2 cellular contexts compared by ENCODE assay signal in genomic region chr7:143900230-143900766, GRCh38.
TF ChIP-seq lines count a peak whose summit lies in the region.

No MANE protein-coding gene starts in this region.

TF ChIP-seq in A549, 52 proteins besides CTCF, POLR2A, EP300 and RAD21:
- TF ChIP-seq HMGXB4 (CRISPR knock-in tag; IDR thresholded peaks at IDR 0.05; ENCODE audit: borderline replicate concordance): no peak
- TF ChIP-seq, protein P1, sequence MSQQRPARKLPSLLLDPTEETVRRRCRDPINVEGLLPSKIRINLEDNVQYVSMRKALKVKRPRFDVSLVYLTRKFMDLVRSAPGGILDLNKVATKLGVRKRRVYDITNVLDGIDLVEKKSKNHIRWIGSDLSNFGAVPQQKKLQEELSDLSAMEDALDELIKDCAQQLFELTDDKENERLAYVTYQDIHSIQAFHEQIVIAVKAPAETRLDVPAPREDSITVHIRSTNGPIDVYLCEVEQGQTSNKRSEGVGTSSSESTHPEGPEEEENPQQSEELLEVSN (IDR thresholded peaks at IDR 0.05; ENCODE audit: borderline replicate concordance, low read depth): no peak
- TF ChIP-seq SMC3 (IDR thresholded peaks at IDR 0.05): no peak

TF ChIP-seq in K562, 482 proteins besides CTCF, POLR2A, EP300 and RAD21:
- TF ChIP-seq, protein P2, sequence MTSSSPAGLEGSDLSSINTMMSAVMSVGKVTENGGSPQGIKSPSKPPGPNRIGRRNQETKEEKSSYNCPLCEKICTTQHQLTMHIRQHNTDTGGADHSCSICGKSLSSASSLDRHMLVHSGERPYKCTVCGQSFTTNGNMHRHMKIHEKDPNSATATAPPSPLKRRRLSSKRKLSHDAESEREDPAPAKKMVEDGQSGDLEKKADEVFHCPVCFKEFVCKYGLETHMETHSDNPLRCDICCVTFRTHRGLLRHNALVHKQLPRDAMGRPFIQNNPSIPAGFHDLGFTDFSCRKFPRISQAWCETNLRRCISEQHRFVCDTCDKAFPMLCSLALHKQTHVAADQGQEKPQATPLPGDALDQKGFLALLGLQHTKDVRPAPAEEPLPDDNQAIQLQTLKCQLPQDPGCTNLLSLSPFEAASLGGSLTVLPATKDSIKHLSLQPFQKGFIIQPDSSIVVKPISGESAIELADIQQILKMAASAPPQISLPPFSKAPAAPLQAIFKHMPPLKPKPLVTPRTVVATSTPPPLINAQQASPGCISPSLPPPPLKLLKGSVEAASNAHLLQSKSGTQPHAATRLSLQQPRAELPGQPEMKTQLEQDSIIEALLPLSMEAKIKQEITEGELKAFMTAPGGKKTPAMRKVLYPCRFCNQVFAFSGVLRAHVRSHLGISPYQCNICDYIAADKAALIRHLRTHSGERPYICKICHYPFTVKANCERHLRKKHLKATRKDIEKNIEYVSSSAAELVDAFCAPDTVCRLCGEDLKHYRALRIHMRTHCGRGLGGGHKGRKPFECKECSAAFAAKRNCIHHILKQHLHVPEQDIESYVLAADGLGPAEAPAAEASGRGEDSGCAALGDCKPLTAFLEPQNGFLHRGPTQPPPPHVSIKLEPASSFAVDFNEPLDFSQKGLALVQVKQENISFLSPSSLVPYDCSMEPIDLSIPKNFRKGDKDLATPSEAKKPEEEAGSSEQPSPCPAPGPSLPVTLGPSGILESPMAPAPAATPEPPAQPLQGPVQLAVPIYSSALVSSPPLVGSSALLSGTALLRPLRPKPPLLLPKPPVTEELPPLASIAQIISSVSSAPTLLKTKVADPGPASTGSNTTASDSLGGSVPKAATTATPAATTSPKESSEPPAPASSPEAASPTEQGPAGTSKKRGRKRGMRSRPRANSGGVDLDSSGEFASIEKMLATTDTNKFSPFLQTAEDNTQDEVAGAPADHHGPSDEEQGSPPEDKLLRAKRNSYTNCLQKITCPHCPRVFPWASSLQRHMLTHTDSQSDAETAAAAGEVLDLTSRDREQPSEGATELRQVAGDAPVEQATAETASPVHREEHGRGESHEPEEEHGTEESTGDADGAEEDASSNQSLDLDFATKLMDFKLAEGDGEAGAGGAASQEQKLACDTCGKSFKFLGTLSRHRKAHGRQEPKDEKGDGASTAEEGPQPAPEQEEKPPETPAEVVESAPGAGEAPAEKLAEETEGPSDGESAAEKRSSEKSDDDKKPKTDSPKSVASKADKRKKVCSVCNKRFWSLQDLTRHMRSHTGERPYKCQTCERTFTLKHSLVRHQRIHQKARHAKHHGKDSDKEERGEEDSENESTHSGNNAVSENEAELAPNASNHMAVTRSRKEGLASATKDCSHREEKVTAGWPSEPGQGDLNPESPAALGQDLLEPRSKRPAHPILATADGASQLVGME (CRISPR knock-in tag; IDR thresholded peaks at IDR 0.05): 0 out of 2 replicates have a peak, but pooled peaks have one; percentile 55
- TF ChIP-seq HOXB6 (CRISPR knock-in tag; IDR thresholded peaks at IDR 0.05; ENCODE audit: borderline replicate concordance): no peak
- TF ChIP-seq MTA2 (IDR thresholded peaks at IDR 0.05; ENCODE audit: low read depth): no peak
- TF ChIP-seq L3MBTL2 (IDR thresholded peaks at IDR 0.05): 0 out of 2 replicates have a peak, but pooled peaks have one; percentile 21
- 0 out of 2 replicates have a peak, but pooled peaks have one; percentile 7 for TF ChIP-seq ZFPM2 (CRISPR knock-in tag; IDR thresholded peaks at IDR 0.05)
- peak; percentile 12; the same call in 1 of the 2 replicates for TF ChIP-seq TOE1 (IDR thresholded peaks at IDR 0.05; ENCODE audit: borderline replicate concordance)
- no peak for TF ChIP-seq TOE1 (CRISPR knock-in tag; IDR thresholded peaks at IDR 0.05; ENCODE audit: borderline replicate concordance, low read depth)
- no peak for TF ChIP-seq MIER1 (IDR thresholded peaks at IDR 0.05; ENCODE audit: low read depth)
- peak; percentile 54 for TF ChIP-seq CEBPB (tag; IDR thresholded peaks at IDR 0.05)
- TF ChIP-seq ID3 (CRISPR knock-in tag; IDR thresholded peaks at IDR 0.05): 0 out of 2 replicates have a peak, but pooled peaks have one; percentile 16
- TF ChIP-seq ID3 (tag; IDR thresholded peaks at IDR 0.05): no peak
- no peak for TF ChIP-seq JUN (IDR thresholded peaks at IDR 0.05; ENCODE audit: borderline replicate concordance, low read depth, low read length)
- 0 out of 2 replicates have a peak, but pooled peaks have one; percentile 14 for TF ChIP-seq JUN (CRISPR knock-in tag; IDR thresholded peaks at IDR 0.05; ENCODE audit: borderline replicate concordance)
- TF ChIP-seq, protein P3, sequence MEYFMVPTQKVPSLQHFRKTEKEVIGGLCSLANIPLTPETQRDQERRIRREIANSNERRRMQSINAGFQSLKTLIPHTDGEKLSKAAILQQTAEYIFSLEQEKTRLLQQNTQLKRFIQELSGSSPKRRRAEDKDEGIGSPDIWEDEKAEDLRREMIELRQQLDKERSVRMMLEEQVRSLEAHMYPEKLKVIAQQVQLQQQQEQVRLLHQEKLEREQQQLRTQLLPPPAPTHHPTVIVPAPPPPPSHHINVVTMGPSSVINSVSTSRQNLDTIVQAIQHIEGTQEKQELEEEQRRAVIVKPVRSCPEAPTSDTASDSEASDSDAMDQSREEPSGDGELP (CRISPR knock-in tag; IDR thresholded peaks at IDR 0.05; ENCODE audit: borderline replicate concordance): 0 out of 2 replicates have a peak, but pooled peaks have one; percentile 11
- TF ChIP-seq BHLHE40 (IDR thresholded peaks at IDR 0.05; ENCODE audit: low read length): 0 out of 2 replicates have a peak, but pooled peaks have one; percentile 14
- TF ChIP-seq MYC (IDR thresholded peaks at IDR 0.05; ENCODE audit: low read depth, low read length): 0 out of 2 replicates have a peak, but pooled peaks have one; percentile 22
- no peak for TF ChIP-seq MYC (CRISPR knock-in tag; IDR thresholded peaks at IDR 0.05; ENCODE audit: borderline replicate concordance, low read depth)
